8 cellular contexts compared by ENCODE assay signal in the genomic region with DNA sequence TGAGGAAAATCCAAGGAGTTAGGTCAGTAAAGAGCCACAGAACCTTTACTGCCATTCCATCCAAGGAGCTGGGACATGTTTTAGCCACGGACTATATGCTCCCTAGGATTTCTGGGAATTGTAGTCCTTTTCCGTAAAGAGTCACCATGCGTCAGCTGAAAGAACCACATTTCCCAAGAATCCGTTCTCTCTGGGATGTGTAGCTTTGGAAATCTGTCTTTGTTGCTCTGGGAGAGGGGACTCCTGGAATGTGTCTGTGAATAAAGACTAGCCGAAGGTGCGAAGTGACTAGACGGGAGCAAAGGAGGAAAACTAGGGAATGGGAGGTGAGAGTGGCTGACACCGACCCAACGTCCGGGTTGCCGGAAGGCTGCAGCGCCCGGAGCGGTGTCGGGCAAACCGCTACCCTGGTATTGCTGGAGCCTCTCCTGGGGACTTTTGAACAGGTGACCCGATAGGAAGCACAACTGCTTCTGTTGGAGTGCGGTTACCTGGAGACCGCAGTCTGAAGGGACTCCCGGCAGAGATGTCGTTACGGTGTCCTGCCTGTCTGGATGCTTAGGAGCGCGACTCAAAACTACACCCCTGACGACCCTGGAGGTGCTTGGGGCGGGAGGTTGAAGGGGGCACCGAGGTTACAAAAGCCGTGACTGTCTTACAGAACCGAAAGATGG. TPM values are rescaled to one million over a fixed set of nuclear protein-coding genes. Genes with fewer than 3 reads are reported as not detected.
DNase-seq lines count a peak whose midpoint lies in the region; FAIRE-seq and TF ChIP-seq lines count a peak whose summit lies in the region.

A gene with protein sequence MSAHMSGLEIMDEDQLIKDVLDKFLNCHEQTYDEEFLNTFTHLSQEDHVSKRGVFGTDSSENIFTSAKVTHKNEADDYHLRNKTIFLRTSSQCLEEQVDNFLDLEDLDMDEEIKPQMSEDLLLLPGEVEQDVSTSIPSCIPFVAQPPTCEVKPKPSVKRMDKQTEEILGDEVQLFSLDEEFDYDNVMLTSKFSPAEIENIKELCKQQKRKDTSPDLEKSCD (plus strand): TSS at position 187 of the 674 bp plus-strand sequence. CDS start 15,602 bp downstream, outside the sequence.

- H3K27me3 ChIP-seq in bronchial epithelial cell (ENCODE audit: control insufficient read depth, insufficient read depth, low read length) (no peaks in the 10 kb centered on the region), iPS-15b (ENCODE audit: control insufficient read depth, insufficient read depth, low read length) (peaks cover 10% of the 10 kb centered on the region), Karpas-422 (ENCODE audit: low read length) (no peaks in the 10 kb centered on the region)

- no peak within 1 kb of the TSS for H3K27ac ChIP-seq in Karpas-422 (ENCODE audit: low read length)

- H3K4me2 ChIP-seq in Karpas-422 (ENCODE audit: low read depth, low read length, poor library complexity, severe bottlenecking) = no peak within 1 kb of the TSS

- H3K9me3 Mint-ChIP-seq in HFFc6 = no peaks in the 10 kb centered on the region

- peaks cover 11% of the 10 kb centered on the region; the same call in 1 of the 2 replicates for H3K4me1 Mint-ChIP-seq in HFFc6 (ENCODE audit: low read depth)

- H2AFZ ChIP-seq in Karpas-422 (ENCODE audit: low read length) = no peak within 1 kb of the TSS

- no peaks in the 10 kb centered on the region for H3K36me3 Mint-ChIP-seq in HFFc6 (ENCODE audit: low read depth)

- no peaks in the 10 kb centered on the region for H3K79me2 ChIP-seq in Karpas-422 (ENCODE audit: low read length)

- H3K4me3 ChIP-seq in bronchial epithelial cell (ENCODE audit: low read depth, low read length) (peak within 1 kb of the TSS; percentile 48), iPS-15b (ENCODE audit: low read depth, low read length) (peak within 1 kb of the TSS; percentile 75), Karpas-422 (ENCODE audit: low read length) (no peak within 1 kb of the TSS)

- no peaks in the 10 kb centered on the region for H4K20me1 ChIP-seq in Karpas-422 (ENCODE audit: insufficient read depth, low read depth, low read length)

- H3K9me3 ChIP-seq in iPS-15b (ENCODE audit: control insufficient read depth, insufficient read depth, low read length) (no peaks in the 10 kb centered on the region), Karpas-422 (ENCODE audit: low read length) (no peaks in the 10 kb centered on the region)

- no peaks in the 10 kb centered on the region for H3K9me2 ChIP-seq in Karpas-422 (replicated peaks; ENCODE audit: insufficient read depth, low read length)

- H3K9ac ChIP-seq in iPS-15b (ENCODE audit: low read depth, low read length) (no peak within 1 kb of the TSS), Karpas-422 (ENCODE audit: low read length) (no peak within 1 kb of the TSS)

- peaks cover 7% of the 10 kb centered on the region; the same call in 1 of the 2 replicates for H3K27me3 Mint-ChIP-seq in HFFc6 (ENCODE audit: insufficient read depth)

- no peak for TF ChIP-seq CTCF in HFFc6 (IDR thresholded peaks at IDR 0.05)
- TF ChIP-seq CTCF in bronchial epithelial cell (IDR thresholded peaks at IDR 0.05; ENCODE audit: insufficient read depth, low read length, severe bottlenecking) = no peak

- H3K27ac Mint-ChIP-seq in HFFc6 = peak within 1 kb of the TSS; percentile 80

- DNase-seq in HFFc6 (peak; percentile 88), NCI-H1105 treated with DMSO at 0.1 percent for 48 hours (lab: John Stamatoyannopoulos, UW) (peak; percentile 92), SKM-1 treated with dmso at 0.1 percent for 144 hours (lab: John Stamatoyannopoulos, UW; ENCODE audit: unreplicated experiment) (peak; percentile 93), bronchial epithelial cell (ENCODE audit: low read depth) (peak; percentile 93), renal cortical epithelial cell (ENCODE audit: low read depth) (peak; percentile 96), Karpas-422 (no peak)

- no peaks in the 10 kb centered on the region for H3K4me1 ChIP-seq in iPS-15b (ENCODE audit: control insufficient read depth, insufficient read depth, low read length)
- H3K4me1 ChIP-seq in Karpas-422 (ENCODE audit: low read length) = no peaks in the 10 kb centered on the region

- FAIRE-seq in G401.6 (lab: Jason Lieb, UNC) (peak; percentile 94), bronchial epithelial cell (lab: Jason Lieb, UNC) (peak; percentile 36)

- no peaks in the 10 kb centered on the region for H3K36me3 ChIP-seq in bronchial epithelial cell (ENCODE audit: control insufficient read depth, insufficient read depth, low read length)
- H3K36me3 ChIP-seq in iPS-15b (ENCODE audit: control insufficient read depth, insufficient read depth, low read length) = no peaks in the 10 kb centered on the region
- H3K36me3 ChIP-seq in Karpas-422 (ENCODE audit: insufficient read depth, low read length) = no peaks in the 10 kb centered on the region

- H3K4me3 Mint-ChIP-seq in HFFc6 = peak within 1 kb of the TSS; percentile 100

RNA-seq across cellular contexts. Expression of the gene that starts here (rescaled TPM):
- 10 to 100 TPM; 14.3 to 22.2 (median 18.4) TPM for total RNA-seq in HFFc6 (2021; fragmentation: NEBNext Ultra II Directional; extraction: Animal tissue kit (Norgen Biotek cat#: 25700))
- total RNA-seq in bronchial epithelial cell (16.1 and 17.2 TPM in 2 replicates), renal cortical epithelial cell (29.5 and 57.5 TPM in 2 replicates)
- total RNA-seq in Karpas-422 (2014; rRNA removed; shearing (Covaris generic); ENCODE audit: low replicate concordance) = not detected in 2 replicates

Comparison
In these comparisons a context has a peak if more than half of its experiments do, and no peak if none do; other contexts are left out.
1. RNA of the gene that starts here (total RNA-seq): 29.5 to 57.5 TPM in renal cortical epithelial cell, 14.3 to 22.2 TPM in HFFc6 and 16.1 to 17.2 TPM in bronchial epithelial cell; not detected in Karpas-422; every median in the first group is over 10 times any median in the second.